ENCODE assay signal across 19 cellular contexts in genomic region chr2:238856713-238857567, GRCh38. TPM values are rescaled to one million over a fixed set of nuclear protein-coding genes. Genes with fewer than 3 reads are reported as not detected.
DNase-seq lines count a peak whose midpoint lies in the region; ATAC-seq and TF ChIP-seq lines count a peak whose summit lies in the region.
"Had no signal": no experiment of that assay in that cellular context is flagged by ENCODE, and none has a peak within 500 bp of the region (broad histone marks: within the 10 kb centered on the region; RNA-seq: fewer than 3 reads in every experiment).

No MANE protein-coding gene starts in this region.

- H3K9me3 ChIP-seq in breast epithelium: no peaks in the 10 kb centered on the region
- no peaks in the 10 kb centered on the region for H3K9me3 ChIP-seq in suprapubic skin
- H3K9me3 ChIP-seq: MG63 had no signal

- no peak for TF ChIP-seq EP300 in suprapubic skin (IDR thresholded peaks at IDR 0.05)

- POLR2A ChIA-PET in MCF 10A (lab: Yijun Ruan, JAX): interaction anchor here (1.6 kb wide), 1 partner anchor 9 kb away, joined by 5 read pairs; the partner anchor contains the start of gene TWIST2

- CTCF ChIA-PET in MCF 10A (lab: Yijun Ruan, JAX): interaction anchor here (1.0 kb wide), 1 partner anchor 594 kb away, joined by 6 read pairs; no protein-coding TSS in a partner anchor

- no peak for DNase-seq in breast epithelium (ENCODE audit: low spot score in 2 of 2)
- DNase-seq in MCF 10A (ENCODE audit: unreplicated experiment): no peak
- peak; percentile 59 for DNase-seq in HFFc6
- peak; percentile 50 for DNase-seq in islet precursor cell
- peak in 1 of 2 donors; percentile 77 for DNase-seq in suprapubic skin (ENCODE audit: low spot score in 2 of 2)
- no peak for DNase-seq in NOMO-1 treated with DMSO at 0.1 percent for 48 hours (lab: John Stamatoyannopoulos, UW; ENCODE audit: unreplicated experiment)
- no peak for DNase-seq in NCI-H748 (lab: John Stamatoyannopoulos, UW; ENCODE audit: unreplicated experiment)
- DNase-seq: 8988T; CD4-positive, CD25-positive, alpha-beta regulatory T cell; GDM1; MG63; NCI-H1092 treated with DMSO at 0.1 percent for 48 hours; NCI-H1694; NCI-H446; NCI-H748 treated with DMSO at 0.1 percent for 48 hours; SIG-M5 had no signal

- H3K36me3 Mint-ChIP-seq in MCF 10A (ENCODE audit: insufficient read depth, unreplicated experiment) (peaks cover 18% of the 10 kb centered on the region), HFFc6 (ENCODE audit: low read depth) (peaks cover 82% of the 10 kb centered on the region)
- H3K36me3 Mint-ChIP-seq: CD4-positive, CD25-positive, alpha-beta regulatory T cell had no signal

- ATAC-seq in GM19328 (IDR thresholded peaks at IDR 0.05; ENCODE audit: unreplicated experiment): no peak
- ATAC-seq: Panc1 had no signal

- H3K36me3 ChIP-seq in breast epithelium (no peaks in the 10 kb centered on the region), suprapubic skin (no peaks in the 10 kb centered on the region)

- TF ChIP-seq POLR2A in breast epithelium (IDR thresholded peaks at IDR 0.05) (no peak), suprapubic skin (IDR thresholded peaks at IDR 0.05) (no peak)

- H3K27me3 Mint-ChIP-seq in MCF 10A (ENCODE audit: insufficient read depth, unreplicated experiment) (no peaks in the 10 kb centered on the region), HFFc6 (ENCODE audit: insufficient read depth) (peaks cover 16% of the 10 kb centered on the region)

- H3K4me3 Mint-ChIP-seq in MCF 10A (ENCODE audit: unreplicated experiment): no peak overlapping the region
- H3K4me3 Mint-ChIP-seq in HFFc6: peak overlapping the region; percentile 90
- H3K4me3 Mint-ChIP-seq: CD4-positive, CD25-positive, alpha-beta regulatory T cell had no signal

- H3K4me1 ChIP-seq in breast epithelium (no peaks in the 10 kb centered on the region), suprapubic skin (no peaks in the 10 kb centered on the region)

- H3K27ac ChIP-seq in breast epithelium (peak overlapping the region; percentile 37 to 55), suprapubic skin (peak overlapping the region; percentile 28)
- H3K27ac ChIP-seq: KMS-11 had no signal

- no TSS peak for BruUV-seq in MCF 10A (replicated peaks; lab: Mats Ljungman, UMichigan)

- H3K27me3 ChIP-seq in breast epithelium: no peaks in the 10 kb centered on the region
- peaks cover 36% of the 10 kb centered on the region for H3K27me3 ChIP-seq in suprapubic skin
- H3K27me3 ChIP-seq: MG63 had no signal

- H3K4me3 ChIP-seq in breast epithelium: peak overlapping the region in 1 of 3 donors; percentile 35
- H3K4me3 ChIP-seq in suprapubic skin: no peak overlapping the region
- H3K4me3 ChIP-seq: MG63 had no signal

- TF ChIP-seq CTCF in breast epithelium (IDR thresholded peaks at IDR 0.05) (no peak), MCF 10A (IDR thresholded peaks at IDR 0.05; ENCODE audit: unreplicated experiment) (no peak), HFFc6 (IDR thresholded peaks at IDR 0.05) (no peak), suprapubic skin (IDR thresholded peaks at IDR 0.05) (no peak)

- 68% methylated on average over 7 of the region's 16 CpGs for WGBS in suprapubic skin

- no peak overlapping the region for H3K27ac Mint-ChIP-seq in MCF 10A (ENCODE audit: low read depth, unreplicated experiment)
- peak overlapping the region; percentile 98 for H3K27ac Mint-ChIP-seq in HFFc6

- H3K9me3 Mint-ChIP-seq in MCF 10A (ENCODE audit: unreplicated experiment) (no peaks in the 10 kb centered on the region), HFFc6 (no peaks in the 10 kb centered on the region)

- intact Hi-C loops in breast epithelium (cut with DNase I; ENCODE audit: low total_unique reads): no loop called here
- intact Hi-C loops in MCF 10A (cut with micrococcal nuclease): no loop called here

- H3K4me1 Mint-ChIP-seq in MCF 10A (ENCODE audit: insufficient read depth, unreplicated experiment): peaks cover 18% of the 10 kb centered on the region
- peaks cover 100% of the 10 kb centered on the region for H3K4me1 Mint-ChIP-seq in HFFc6 (ENCODE audit: low read depth)
- H3K4me1 Mint-ChIP-seq: CD4-positive, CD25-positive, alpha-beta regulatory T cell had no signal

RNA-seq across cellular contexts. Expression of gene TWIST2, which starts 9.1 kb away (rescaled TPM):
- total RNA-seq in breast epithelium (100 to 1,000 TPM in 2 of 3 donors, 10 to 100 TPM in 1; 38.2 to 200 (median 178) TPM), MCF 10A (2022) (30.2 and 31.6 TPM in 2 replicates), suprapubic skin (10 to 100 TPM; 14.7 to 72.7 (median 30.4) TPM)
- total RNA-seq in HFFc6 (2021; fragmentation: NEBNext Ultra II Directional; extraction: Animal tissue kit (Norgen Biotek cat#: 25700)): 100 to 1,000 TPM; 127 to 146 (median 137) TPM
- total RNA-seq: CD4-positive, CD25-positive, alpha-beta regulatory T cell had no signal

Comparison
In these comparisons a context has a peak if more than half of its experiments do, and no peak if none do; other contexts are left out.
1. DNase-seq: peak in HFFc6 (single experiment) and islet precursor cell (single experiment); none in breast epithelium (0 of 2), MCF 10A (single experiment), NOMO-1 treated with DMSO at 0.1 percent for 48 hours (single experiment) and NCI-H748 (single experiment).